In genomic region chr2:168632733-168633132, GRCh38 we compare ENCODE assay signal across 9 cellular contexts.
A peak's percentile ranks its signal among the peaks of the same experiment; 100 is the strongest.
DNase-seq lines count a peak whose midpoint lies in the region; ATAC-seq and TF ChIP-seq lines count a peak whose summit lies in the region.
"Had no signal": no experiment of that assay in that cellular context is flagged by ENCODE, and none has a peak within 500 bp of the region (broad histone marks: within the 10 kb centered on the region; RNA-seq: fewer than 3 reads in every experiment).

No MANE protein-coding gene starts in this region.

- CTCF ChIA-PET in activated B cell treated with CpG ODN at 0.5 μM for 24 hours (lab: Charles Lee) = no interaction called here
- CTCF ChIA-PET in CD4-positive, alpha-beta T cell (lab: Charles Lee) = no interaction called here

- no peak overlapping the region for H3K4me3 ChIP-seq in right atrium auricular region

- peaks cover 16% of the 10 kb centered on the region for H3K4me1 Mint-ChIP-seq in activated B cell treated with CpG ODN at 0.5 μM for 24 hours
- peaks cover 30% of the 10 kb centered on the region for H3K4me1 Mint-ChIP-seq in CD4-positive, alpha-beta T cell (ENCODE audit: low read depth)

- no peaks in the 10 kb centered on the region for H3K36me3 ChIP-seq in right atrium auricular region

- no peak overlapping the region for H3K4me3 Mint-ChIP-seq in activated B cell treated with CpG ODN at 0.5 μM for 24 hours
- no peak overlapping the region for H3K4me3 Mint-ChIP-seq in CD4-positive, alpha-beta T cell

- H3K27ac Mint-ChIP-seq in activated B cell treated with CpG ODN at 0.5 μM for 24 hours = no peak overlapping the region
- H3K27ac Mint-ChIP-seq in CD4-positive, alpha-beta T cell = no peak overlapping the region

- TF ChIP-seq CTCF in activated B cell treated with CpG ODN at 0.5 μM for 24 hours (IDR thresholded peaks at IDR 0.05) = no peak
- no peak for TF ChIP-seq CTCF in right atrium auricular region (IDR thresholded peaks at IDR 0.05)
- TF ChIP-seq CTCF in CD4-positive, alpha-beta T cell (IDR thresholded peaks at IDR 0.05) = no peak

- H3K36me3 Mint-ChIP-seq in activated B cell treated with CpG ODN at 0.5 μM for 24 hours (ENCODE audit: low read depth) = no peaks in the 10 kb centered on the region
- H3K36me3 Mint-ChIP-seq in CD4-positive, alpha-beta T cell (ENCODE audit: low read depth) = peaks cover 3% of the 10 kb centered on the region

- no peaks in the 10 kb centered on the region for H3K27me3 Mint-ChIP-seq in activated B cell treated with CpG ODN at 0.5 μM for 24 hours
- no peaks in the 10 kb centered on the region for H3K27me3 Mint-ChIP-seq in CD4-positive, alpha-beta T cell

- POLR2A ChIA-PET in activated B cell treated with CpG ODN at 0.5 μM for 24 hours (lab: Charles Lee) = interaction anchor here (0.7 to 1.2 kb wide), 2 partner anchors 10 to 142 kb away, joined by 3 to 4 read pairs; no protein-coding TSS in a partner anchor
- POLR2A ChIA-PET in CD4-positive, alpha-beta T cell (lab: Charles Lee) = no interaction called here

- intact Hi-C loops in activated B cell treated with CpG ODN at 0.5 μM for 24 hours (cut with micrococcal nuclease) = no loop called here
- intact Hi-C loops in CD4-positive, alpha-beta T cell (cut with DNase I, micrococcal nuclease) = no loop called here

- H3K27ac ChIP-seq in right atrium auricular region = peak overlapping the region; percentile 81 to 89
- H3K27ac ChIP-seq in CD4-positive, alpha-beta T cell (ENCODE audit: low read depth, low read length) = no peak overlapping the region
- H3K27ac ChIP-seq: epithelial cell of prostate had no signal

- H3K9me3 Mint-ChIP-seq in activated B cell treated with CpG ODN at 0.5 μM for 24 hours = no peaks in the 10 kb centered on the region
- H3K9me3 Mint-ChIP-seq in CD4-positive, alpha-beta T cell = no peaks in the 10 kb centered on the region

- H3K4me1 ChIP-seq in right atrium auricular region = peaks cover 0 to 50% of the 10 kb centered on the region in 2 donors

- DNase-seq in GM04504 (ENCODE audit: low read depth) = peak; percentile 26
- DNase-seq in activated B cell treated with CpG ODN at 0.5 μM for 24 hours = no peak
- no peak for DNase-seq in right atrium auricular region (ENCODE audit: low spot score)
- peak; percentile 20 for DNase-seq in renal cortical epithelial cell (ENCODE audit: low read depth)
- no peak for DNase-seq in CD4-positive, alpha-beta T cell
- no peak for DNase-seq in middle frontal gyrus (ENCODE audit: extremely low spot score, low spot score)
- DNase-seq in NCI-H1694 treated with DMSO at 0.1 percent for 48 hours (lab: John Stamatoyannopoulos, UW) = no peak
- no peak for DNase-seq in AG08396 (ENCODE audit: low spot score)

- H3K27me3 ChIP-seq in right atrium auricular region = no peaks in the 10 kb centered on the region
- no peaks in the 10 kb centered on the region for H3K27me3 ChIP-seq in CD4-positive, alpha-beta T cell (ENCODE audit: control insufficient read depth, insufficient read depth, low read length)

- peak; percentile 25 for ATAC-seq in activated B cell treated with CpG ODN at 0.5 μM for 24 hours (ENCODE audit: low read depth)
- ATAC-seq in CD4-positive, alpha-beta T cell (ENCODE audit: poor library complexity) = no peak

- no peaks in the 10 kb centered on the region for H3K9me3 ChIP-seq in right atrium auricular region
- H3K9me3 ChIP-seq in CD4-positive, alpha-beta T cell (ENCODE audit: control insufficient read depth, low read length) = no peaks in the 10 kb centered on the region

Comparison
In these comparisons a context has a peak if more than half of its experiments do, and no peak if none do; other contexts are left out.
1. DNase-seq: peak in GM04504 (single experiment) and renal cortical epithelial cell (single experiment); none in activated B cell treated with CpG ODN at 0.5 μM for 24 hours (single experiment), right atrium auricular region (single experiment), CD4-positive, alpha-beta T cell (0 of 10), middle frontal gyrus (single experiment), NCI-H1694 treated with DMSO at 0.1 percent for 48 hours (single experiment) and AG08396 (single experiment).